Comparison of ENCODE assay signal across 21 cellular contexts in the genomic region with DNA sequence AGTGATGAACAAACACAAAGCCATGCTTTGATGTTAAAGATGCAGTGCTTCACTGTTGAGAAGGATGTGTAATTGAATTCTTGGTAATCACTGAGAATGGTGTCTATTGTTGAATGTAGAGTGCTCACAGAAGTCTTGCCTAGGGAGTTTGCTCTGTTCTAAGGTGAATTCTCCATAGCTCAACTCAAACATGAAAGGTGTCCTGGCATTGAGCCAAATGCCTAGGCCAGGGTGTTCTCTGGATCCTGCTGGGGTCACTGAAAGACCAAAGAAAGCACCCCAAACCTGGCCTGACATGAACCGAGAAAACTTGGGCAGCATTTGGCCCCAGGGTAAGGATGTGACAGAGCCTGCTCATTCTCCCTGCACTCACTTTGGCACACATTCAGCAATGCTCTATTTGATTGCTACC.
DNase-seq lines count a peak whose midpoint lies in the region; ATAC-seq, FAIRE-seq and TF ChIP-seq lines count a peak whose summit lies in the region.
"Had no signal": no experiment of that assay in that cellular context is flagged by ENCODE, and none has a peak within 500 bp of the region (broad histone marks: within the 10 kb centered on the region; RNA-seq: fewer than 3 reads in every experiment).

No MANE protein-coding gene starts in this region.

- H3K9me3 ChIP-seq in IMR-90 (ENCODE audit: control insufficient read depth, insufficient read depth, low read length) (no peaks in the 10 kb centered on the region), RWPE2 (ENCODE audit: severe bottlenecking) (no peaks in the 10 kb centered on the region), keratinocyte (ENCODE audit: control insufficient read depth, low read depth, low read length) (no peaks in the 10 kb centered on the region), esophagus squamous epithelium (no peaks in the 10 kb centered on the region)
- H3K9me3 ChIP-seq: A549 had no signal

- intact Hi-C loops in IMR-90 (cut with micrococcal nuclease): no loop called here
- intact Hi-C loops in esophagus squamous epithelium (cut with DNase I): no loop called here

- POLR2A ChIA-PET in IMR-90 (lab: Charles Lee; ENCODE audit: unreplicated experiment): no interaction called here

- no peak overlapping the region for H2BK15ac ChIP-seq in IMR-90 (ENCODE audit: low read depth, low read length)

- no peak overlapping the region for H3K18ac ChIP-seq in IMR-90 (ENCODE audit: low read depth, low read length)

- H2AK5ac ChIP-seq in IMR-90 (ENCODE audit: low read depth, low read length): no peak overlapping the region

- TF ChIP-seq CTCF in IMR-90 (conservative IDR thresholded peaks at IDR 0.05; ENCODE audit: low read depth, low read length): no peak
- peak; percentile 44 for TF ChIP-seq CTCF in RWPE2 (IDR thresholded peaks at IDR 0.05; ENCODE audit: poor library complexity, severe bottlenecking)
- TF ChIP-seq CTCF in keratinocyte (optimal IDR thresholded peaks at IDR 0.05 in 1 of 3, IDR thresholded peaks at IDR 0.05 in 1 of 3, conservative IDR thresholded peaks at IDR 0.05 in 1 of 3; ENCODE audit: extremely low read depth in 1 of 3, insufficient read depth in 2 of 3, low read length in 3 of 3): peak in 1 of 3 experiments; percentile 45
- TF ChIP-seq CTCF in esophagus squamous epithelium (IDR thresholded peaks at IDR 0.05): no peak
- TF ChIP-seq CTCF in progenitor cell of endocrine pancreas (IDR thresholded peaks at IDR 0.05; ENCODE audit: unreplicated experiment): no peak

- no peak overlapping the region for H3K9ac ChIP-seq in IMR-90 (ENCODE audit: low read depth, low read length)
- H3K9ac ChIP-seq in keratinocyte (ENCODE audit: control insufficient read depth, extremely low read depth, insufficient read depth, low read length): no peak overlapping the region

- no peak overlapping the region for H3K4ac ChIP-seq in IMR-90 (ENCODE audit: low read depth, low read length)

- no peaks in the 10 kb centered on the region for H3K9me3 Mint-ChIP-seq in progenitor cell of endocrine pancreas (ENCODE audit: low read depth)
- H3K9me3 Mint-ChIP-seq: HFFc6 had no signal

- H2BK20ac ChIP-seq in IMR-90 (ENCODE audit: low read depth, low read length): peak overlapping the region; percentile 31; the same call in 1 of the 2 replicates

- no peaks in the 10 kb centered on the region for H3K36me3 Mint-ChIP-seq in progenitor cell of endocrine pancreas (ENCODE audit: insufficient read depth)

- no peak for TF ChIP-seq RAD21 in IMR-90 (IDR thresholded peaks at IDR 0.05; ENCODE audit: low read length)

- H4K8ac ChIP-seq in IMR-90 (ENCODE audit: low read depth in 2 of 2, low read length in 2 of 2): no peak overlapping the region

- H3K27ac Mint-ChIP-seq in progenitor cell of endocrine pancreas: no peak overlapping the region
- H3K27ac Mint-ChIP-seq: HFFc6 had no signal

- no peaks in the 10 kb centered on the region for H3K27me3 Mint-ChIP-seq in progenitor cell of endocrine pancreas

- H3K23ac ChIP-seq in IMR-90 (ENCODE audit: low read depth, low read length): no peak overlapping the region; the same call in 1 of the 2 replicates

- no peaks in the 10 kb centered on the region for H3K36me3 ChIP-seq in IMR-90 (ENCODE audit: control insufficient read depth, insufficient read depth, low read length)
- no peaks in the 10 kb centered on the region for H3K36me3 ChIP-seq in RWPE2 (ENCODE audit: low read depth)
- H3K36me3 ChIP-seq in keratinocyte (ENCODE audit: control insufficient read depth in 2 of 2, extremely low read depth in 1 of 2, insufficient read depth in 2 of 2, low read length in 2 of 2): no peaks in the 10 kb centered on the region
- H3K36me3 ChIP-seq in esophagus squamous epithelium: no peaks in the 10 kb centered on the region

- H3K4me1 ChIP-seq in IMR-90 (ENCODE audit: control insufficient read depth, insufficient read depth, low read length) (peaks cover 6% of the 10 kb centered on the region; the same call in 1 of the 2 replicates), RWPE2 (ENCODE audit: insufficient read depth, poor library complexity, severe bottlenecking) (peaks cover 40% of the 10 kb centered on the region), keratinocyte (ENCODE audit: control insufficient read depth, extremely low read depth, insufficient read depth, low read length) (peaks cover 37% of the 10 kb centered on the region), esophagus squamous epithelium (peaks cover 0 to 25% (median 0%) of the 10 kb centered on the region in 3 donors)

- no peak for TF ChIP-seq POLR2A in IMR-90 (IDR thresholded peaks at IDR 0.05; ENCODE audit: low read depth, low read length)
- TF ChIP-seq POLR2A in esophagus squamous epithelium (IDR thresholded peaks at IDR 0.05): no peak

- no peaks in the 10 kb centered on the region for H3K4me1 Mint-ChIP-seq in progenitor cell of endocrine pancreas (ENCODE audit: low read depth)

- DNase-seq in NCI-H1417 (lab: John Stamatoyannopoulos, UW) (peak in 2 of 3 experiments; percentile 1 to 33), NCI-H1417 treated with DMSO at 0.1 percent for 48 hours (lab: John Stamatoyannopoulos, UW) (no peak), IMR-90 (no peak), RWPE2 (ENCODE audit: low spot score) (peak; percentile 89), keratinocyte (ENCODE audit: low read depth, low spot score) (peak; percentile 32), esophagus squamous epithelium (lab: John Stamatoyannopoulos, UW) (no peak), progenitor cell of endocrine pancreas (ENCODE audit: low spot score, unreplicated experiment) (no peak)
- DNase-seq: activated CD4-positive, alpha-beta T cell treated with anti-CD3 and anti-CD28 coated beads for 4 hours; activated CD8-positive, alpha-beta memory T cell treated with anti-CD3 and anti-CD28 coated beads, Interleukin-2, amount 50 U/mL, for 4 hours; activated effector memory CD4-positive, alpha-beta T cell treated with anti-CD3 and anti-CD28 coated beads, Interleukin-2, amount 50 U/mL, for 16 hours; central memory CD4-positive, alpha-beta T cell; DMS79 treated with DMSO at 0.1 percent for 48 hours; effector memory CD4-positive, alpha-beta T cell; HFFc6; left colon; NCI-H510A had no signal

- ATAC-seq in IMR-90 (ENCODE audit: low read depth) (no peak), RWPE2 (ENCODE audit: low read depth) (peak; percentile 71), HG02938 (IDR thresholded peaks at IDR 0.05; ENCODE audit: unreplicated experiment) (no peak)
- ATAC-seq: A549, left colon had no signal

- dilution Hi-C loops in IMR-90 (cut with HindIII; ENCODE audit: low sequenced_read_pairs, unreplicated experiment): no loop called here
- dilution Hi-C loops in keratinocyte (cut with MboI; ENCODE audit: extremely low pct_ligation_motif_present, low sequenced_read_pairs): no loop called here

- in situ Hi-C loops in IMR-90 (cut with MboI; ENCODE audit: low sequenced_read_pairs): no loop called here

- H2AK9ac ChIP-seq in IMR-90 (replicated peaks; ENCODE audit: low read depth, low read length, poor library complexity): no peak overlapping the region

- no peaks in the 10 kb centered on the region for H3K9me1 ChIP-seq in IMR-90 (ENCODE audit: insufficient read depth, low read length)
- no peaks in the 10 kb centered on the region for H3K9me1 ChIP-seq in keratinocyte (ENCODE audit: control insufficient read depth, extremely low read depth, insufficient read depth, low read length)

- no peak overlapping the region for H3K56ac ChIP-seq in IMR-90 (ENCODE audit: extremely low read depth, insufficient read depth, low read length)

- H4K91ac ChIP-seq in IMR-90 (ENCODE audit: insufficient read depth, low read depth, low read length): peak overlapping the region; percentile 19; the same call in 1 of the 2 replicates

- H2BK120ac ChIP-seq in IMR-90 (ENCODE audit: low read depth, low read length): 0 out of 2 replicates have a peak overlapping the region, but pooled peaks have one; percentile 26

- no peak overlapping the region for H3K4me3 ChIP-seq in IMR-90 (ENCODE audit: insufficient read depth, low read depth, low read length)
- H3K4me3 ChIP-seq in RWPE2 (ENCODE audit: severe bottlenecking): no peak overlapping the region
- no peak overlapping the region for H3K4me3 ChIP-seq in keratinocyte (ENCODE audit: control insufficient read depth in 2 of 3, extremely low read depth in 1 of 3, insufficient read depth in 2 of 3, low read depth in 1 of 3, low read length in 3 of 3)
- H3K4me3 ChIP-seq in esophagus squamous epithelium: no peak overlapping the region
- H3K4me3 ChIP-seq: A549, SK-N-MC had no signal

- CTCF ChIA-PET in IMR-90 (lab: Yijun Ruan, JAX): no interaction called here

- H3K27me3 ChIP-seq in IMR-90 (ENCODE audit: control insufficient read depth, insufficient read depth, low read length): no peaks in the 10 kb centered on the region
- no peaks in the 10 kb centered on the region for H3K27me3 ChIP-seq in RWPE2 (ENCODE audit: insufficient read depth, poor library complexity, severe bottlenecking)
- no peaks in the 10 kb centered on the region for H3K27me3 ChIP-seq in keratinocyte (ENCODE audit: control insufficient read depth, extremely low read depth, insufficient read depth, low read length)
- H3K27me3 ChIP-seq in esophagus squamous epithelium: no peaks in the 10 kb centered on the region

- H3K79me2 ChIP-seq in keratinocyte (ENCODE audit: control insufficient read depth, insufficient read depth, low read length): no peaks in the 10 kb centered on the region

- no peak overlapping the region; the same call in 1 of the 2 replicates for H3K14ac ChIP-seq in IMR-90 (replicated peaks; ENCODE audit: low read depth, low read length)

- H3K79me1 ChIP-seq in IMR-90 (ENCODE audit: low read depth in 1 of 2, low read length in 2 of 2): peaks cover 0 to 3% of the 10 kb centered on the region in 2 experiments; a peak in 1 of 4 replicates

- H3K4me2 ChIP-seq in IMR-90 (ENCODE audit: low read depth, low read length) (no peak overlapping the region), keratinocyte (ENCODE audit: control insufficient read depth, extremely low read depth, insufficient read depth, low read depth, low read length) (peak overlapping the region; percentile 68)
- H3K4me2 ChIP-seq: A549 had no signal

- no TSS peak for BruUV-seq in IMR-90 (replicated peaks; lab: Mats Ljungman, UMichigan)

- H4K5ac ChIP-seq in IMR-90 (ENCODE audit: low read depth, low read length): peak overlapping the region; percentile 9; the same call in 1 of the 2 replicates

- H3K4me3 Mint-ChIP-seq in progenitor cell of endocrine pancreas (ENCODE audit: low read depth): no peak overlapping the region
- H3K4me3 Mint-ChIP-seq: HFFc6 had no signal

- FAIRE-seq in keratinocyte (lab: Jason Lieb, UNC): peak; percentile 92
- FAIRE-seq: A549, urothelium cell line had no signal

- H2BK5ac ChIP-seq in IMR-90 (ENCODE audit: low read depth, low read length, poor library complexity, severe bottlenecking): no peak overlapping the region

- no peaks in the 10 kb centered on the region for H4K20me1 ChIP-seq in IMR-90 (ENCODE audit: insufficient read depth, low read length)
- H4K20me1 ChIP-seq in keratinocyte (ENCODE audit: control insufficient read depth, extremely low read depth, insufficient read depth, low read length): no peaks in the 10 kb centered on the region

- H3K27ac ChIP-seq in IMR-90 (ENCODE audit: insufficient read depth, low read length) (no peak overlapping the region), RWPE2 (ENCODE audit: poor library complexity, severe bottlenecking) (peak overlapping the region; percentile 39), keratinocyte (ENCODE audit: control insufficient read depth, insufficient read depth, low read length) (no peak overlapping the region), esophagus squamous epithelium (no peak overlapping the region)
- H3K27ac ChIP-seq: C4-2B, SK-N-MC had no signal

- no CpG with 5 or more reads among the region's 1 CpG for WGBS in IMR-90 (ENCODE audit: extremely low coverage in 2 of 2, insufficient read length in 1 of 2), 2 experiments
- WGBS in esophagus squamous epithelium, 2 donors: 13 to 27% methylated on average over 1 of the region's 1 CpG

- H2AFZ ChIP-seq in IMR-90 (replicated peaks; ENCODE audit: low read length, poor library complexity): no peak overlapping the region
- no peak overlapping the region for H2AFZ ChIP-seq in keratinocyte (ENCODE audit: control insufficient read depth, low read length)

Comparison
In these comparisons a context has a peak if more than half of its experiments do, and no peak if none do; other contexts are left out.
1. DNase-seq: peak in NCI-H1417 (2 of 3), RWPE2 (single experiment) and keratinocyte (single experiment); none in NCI-H1417 treated with DMSO at 0.1 percent for 48 hours (single experiment), IMR-90 (single experiment), esophagus squamous epithelium (single experiment) and progenitor cell of endocrine pancreas (single experiment).